In genomic region chr2:135052042-135052876, GRCh38 we compare ENCODE assay signal across 8 cellular contexts. TPM values are rescaled to one million over a fixed set of nuclear protein-coding genes. Genes with fewer than 3 reads are reported as not detected.
A peak's percentile ranks its signal among the peaks of the same experiment; 100 is the strongest.
DNase-seq lines count a peak whose midpoint lies in the region; ATAC-seq and TF ChIP-seq lines count a peak whose summit lies in the region.

Gene RAB3GAP1, plus strand, starts transcription at chr2:135052292. Its CDS starts 16 bp downstream, at chr2:135052308.

- H3K36me3 ChIP-seq in NT2/D1 (ENCODE audit: insufficient read depth, insufficient read length, low read length), result peaks cover 13% of the 10 kb centered on the region
- H3K36me3 ChIP-seq in endodermal cell (ENCODE audit: control insufficient read depth, insufficient read depth, low read length), result peaks cover 16% of the 10 kb centered on the region

- H3K27me3 ChIP-seq in NT2/D1 (ENCODE audit: insufficient read depth, insufficient read length), result no peaks in the 10 kb centered on the region
- H3K27me3 ChIP-seq in endodermal cell (ENCODE audit: control insufficient read depth, insufficient read depth, low read length, poor library complexity, severe bottlenecking), result no peaks in the 10 kb centered on the region

- peaks cover 41% of the 10 kb centered on the region for H3K4me1 Mint-ChIP-seq in activated CD8-positive, alpha-beta memory T cell treated with anti-CD3 and anti-CD28 coated beads, Interleukin-2, amount 10 ng/mL, durations not matched to agents 7 days and 5 days
- peaks cover 22% of the 10 kb centered on the region for H3K4me1 Mint-ChIP-seq in endodermal cell

- peak; percentile 84 for ATAC-seq in activated CD8-positive, alpha-beta memory T cell treated with anti-CD3 and anti-CD28 coated beads, Interleukin-2, amount 10 ng/mL, durations not matched to agents 7 days and 5 days

- TF ChIP-seq CTCF in GM20000 (IDR thresholded peaks at IDR 0.05; ENCODE audit: extremely low read depth, missing control alignments) (no peak), endodermal cell (conservative IDR thresholded peaks at IDR 0.05) (no peak)

- H3K4me1 ChIP-seq in NT2/D1 (ENCODE audit: insufficient read depth, insufficient read length), result no peaks in the 10 kb centered on the region
- H3K4me1 ChIP-seq in endodermal cell (ENCODE audit: control insufficient read depth, insufficient read depth, low read length), result no peaks in the 10 kb centered on the region

- WGBS in endodermal cell (ENCODE audit: insufficient coverage in 1 of 2, insufficient read length in 1 of 2), 2 experiments, result 1 to 2% methylated on average over 38 to 45 of the region's 45 CpGs

- H3K36me3 Mint-ChIP-seq in activated CD8-positive, alpha-beta memory T cell treated with anti-CD3 and anti-CD28 coated beads, Interleukin-2, amount 10 ng/mL, durations not matched to agents 7 days and 5 days, result peaks cover 19% of the 10 kb centered on the region
- H3K36me3 Mint-ChIP-seq in endodermal cell (ENCODE audit: low read depth), result peaks cover 12% of the 10 kb centered on the region

- H3K4me3 Mint-ChIP-seq in activated CD8-positive, alpha-beta memory T cell treated with anti-CD3 and anti-CD28 coated beads, Interleukin-2, amount 10 ng/mL, durations not matched to agents 7 days and 5 days, result peak within 1 kb of the TSS; percentile 91
- peak within 1 kb of the TSS; percentile 97 for H3K4me3 Mint-ChIP-seq in endodermal cell

- peaks cover 5% of the 10 kb centered on the region for H3K27me3 Mint-ChIP-seq in activated CD8-positive, alpha-beta memory T cell treated with anti-CD3 and anti-CD28 coated beads, Interleukin-2, amount 10 ng/mL, durations not matched to agents 7 days and 5 days
- H3K27me3 Mint-ChIP-seq in endodermal cell (ENCODE audit: insufficient read depth), result no peaks in the 10 kb centered on the region

- H3K4me3 ChIP-seq in NT2/D1 (ENCODE audit: insufficient read length, low read depth) (peak within 1 kb of the TSS; percentile 94), endodermal cell (ENCODE audit: low read length) (peak within 1 kb of the TSS; percentile 98)

- H3K9me3 Mint-ChIP-seq in activated CD8-positive, alpha-beta memory T cell treated with anti-CD3 and anti-CD28 coated beads, Interleukin-2, amount 10 ng/mL, durations not matched to agents 7 days and 5 days (ENCODE audit: low read depth), result no peaks in the 10 kb centered on the region
- no peaks in the 10 kb centered on the region for H3K9me3 Mint-ChIP-seq in endodermal cell

- H3K27ac Mint-ChIP-seq in activated CD8-positive, alpha-beta memory T cell treated with anti-CD3 and anti-CD28 coated beads, Interleukin-2, amount 10 ng/mL, durations not matched to agents 7 days and 5 days, result peak within 1 kb of the TSS; percentile 99
- H3K27ac Mint-ChIP-seq in endodermal cell, result peak within 1 kb of the TSS; percentile 99

- DNase-seq in COLO668 (lab: John Stamatoyannopoulos, UW; ENCODE audit: unreplicated experiment), result peak; percentile 76
- peak; percentile 88 for DNase-seq in GM20000 (ENCODE audit: low spot score)
- peak; percentile 39 for DNase-seq in HS-5 (ENCODE audit: low read depth)
- peak; percentile 75 for DNase-seq in NT2/D1 (ENCODE audit: low read depth, low spot score)
- peak; percentile 96 for DNase-seq in activated CD8-positive, alpha-beta memory T cell treated with anti-CD3 and anti-CD28 coated beads, Interleukin-2, amount 10 ng/mL, durations not matched to agents 7 days and 5 days
- peak; percentile 92 for DNase-seq in endodermal cell
- DNase-seq in mesenteric fat pad (ENCODE audit: low spot score), result peak; percentile 92
- DNase-seq in stimulated activated CD8-positive, alpha-beta memory T cell treated with anti-CD3 and anti-CD28 coated beads, Interleukin-15, amount 100 ng/mL, for 1 hour (ENCODE audit: low read depth), result peak; percentile 76

- H3K9ac ChIP-seq in NT2/D1 (ENCODE audit: insufficient read length, low read depth) (peak within 1 kb of the TSS; percentile 94), endodermal cell (ENCODE audit: extremely low read depth, low read length, poor library complexity, severe bottlenecking) (peak within 1 kb of the TSS; percentile 98)

- CTCF ChIA-PET in activated CD8-positive, alpha-beta memory T cell treated with anti-CD3 and anti-CD28 coated beads, Interleukin-2, amount 10 ng/mL, durations not matched to agents 7 days and 5 days (lab: Charles Lee), result no interaction called here

- H3K9me3 ChIP-seq in NT2/D1 (ENCODE audit: insufficient read depth, low read length) (no peaks in the 10 kb centered on the region), endodermal cell (ENCODE audit: control insufficient read depth, low read length) (no peaks in the 10 kb centered on the region)

- H3K27ac ChIP-seq in endodermal cell (ENCODE audit: low read depth, low read length), result peak within 1 kb of the TSS; percentile 91

RNA-seq across cellular contexts. Expression of gene RAB3GAP1, which starts in this region (rescaled TPM):
- total RNA-seq in activated CD8-positive, alpha-beta memory T cell treated with anti-CD3 and anti-CD28 coated beads, Interleukin-2, amount 10 ng/mL, durations not matched to agents 7 days and 5 days, result 10 to 100 TPM; 13.9 to 33.2 TPM
- total RNA-seq in endodermal cell (10 to 100 TPM; 28.5 to 29.6 TPM), mesenteric fat pad (39.2 TPM)
- polyA plus RNA-seq in endodermal cell (2013, experiment 1 of 2), result 32.8 TPM
- polyA plus RNA-seq in endodermal cell (2013, experiment 2 of 2), result 30.3 TPM

Comparison
In these comparisons a context has a peak if more than half of its experiments do, and no peak if none do; other contexts are left out.
1. Peak in every context shown above with its lines: DNase-seq, ATAC-seq, H3K4me3 ChIP-seq and H3K27ac ChIP-seq.
2. DNase-seq: peak in every context shown above with its lines; median percentile 96 in activated CD8-positive, alpha-beta memory T cell treated with anti-CD3 and anti-CD28 coated beads, Interleukin-2, amount 10 ng/mL, durations not matched to agents 7 days and 5 days; 92 in endodermal cell; 92 in mesenteric fat pad; 88 in GM20000; 76 in COLO668; 76 in stimulated activated CD8-positive, alpha-beta memory T cell treated with anti-CD3 and anti-CD28 coated beads, Interleukin-15, amount 100 ng/mL, for 1 hour; 75 in NT2/D1; 39 in HS-5.